26 cellular contexts compared by ENCODE assay signal in the genomic region with DNA sequence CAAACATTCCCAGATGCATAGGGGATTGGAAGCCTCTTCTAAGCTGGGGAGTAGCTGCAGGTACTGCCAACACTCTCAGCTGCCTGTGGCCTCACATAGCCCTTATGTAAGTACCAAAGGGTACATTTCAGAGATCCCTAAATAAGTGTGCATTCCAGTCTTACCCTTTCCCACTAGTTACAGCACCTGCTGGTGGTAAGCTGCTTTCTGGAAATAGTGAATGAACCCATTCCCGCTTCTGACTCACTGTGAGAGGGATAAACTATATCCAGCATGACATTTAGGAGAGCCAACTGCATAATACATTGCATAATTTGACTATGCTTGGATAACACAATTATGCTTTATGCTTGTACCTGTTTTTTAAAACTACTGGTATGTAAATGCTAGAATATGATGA.
A peak's percentile ranks its signal among the peaks of the same experiment; 100 is the strongest.
DNase-seq lines count a peak whose midpoint lies in the region; ATAC-seq lines count a peak whose summit lies in the region.
"Had no signal": no experiment of that assay in that cellular context is flagged by ENCODE, and none has a peak within 500 bp of the region (broad histone marks: within the 10 kb centered on the region; RNA-seq: fewer than 3 reads in every experiment).

No MANE protein-coding gene starts in this region.

- ATAC-seq in HG03571 (IDR thresholded peaks at IDR 0.05; ENCODE audit: unreplicated experiment) (no peak), GM19351 (IDR thresholded peaks at IDR 0.05; ENCODE audit: unreplicated experiment) (no peak), GM21526 (IDR thresholded peaks at IDR 0.05; ENCODE audit: low FRiP score, unreplicated experiment) (no peak)
- ATAC-seq: activated T-helper 17 cell treated with anti-CD3 and anti-CD28 coated beads, Interleukin-2, amount 50 U/mL, for 72 hours; naive thymus-derived CD8-positive, alpha-beta T cell; stimulated activated naive B cell treated with anti-CD40 and anti-IgM and Interleukin-4, amounts not matched to agents 10 μg/mL and 1 μg/mL and 100 μg/mL, for 72 hours; WTC11 had no signal

- DNase-seq in EH (ENCODE audit: low read depth) (peak; percentile 1), amniotic epithelial cell (ENCODE audit: low read depth) (peak; percentile 53), fibroblast of peridontal ligament (ENCODE audit: extremely low read depth) (peak; percentile 35), myocyte (ENCODE audit: low read depth) (peak; percentile 90), NCI-H1105 (lab: John Stamatoyannopoulos, UW) (no peak)
- DNase-seq: activated CD4-positive, alpha-beta T cell treated with anti-CD3 and anti-CD28 coated beads, Interleukin-2, amount 50 U/mL, for 1 hour; BE2C; effector CD8-positive, alpha-beta T cell; erythroblast; Kasumi-1; naive thymus-derived CD8-positive, alpha-beta T cell; NCI-H1092; NCI-H1930; NCI-H2227 treated with DMSO at 0.1 percent for 48 hours; NCI-H774; occipital lobe; spleen; stimulated activated CD4-positive, alpha-beta T cell treated with anti-CD3 and anti-CD28 coated beads, Interleukin-4, amount 100 ng/mL, for 1 hour; stimulated activated naive B cell treated with anti-CD40 and anti-IgM and Interleukin-4, amounts not matched to agents 10 μg/mL and 1 μg/mL and 100 μg/mL, for 72 hours; testis; uterus had no signal
